In the genomic region with DNA sequence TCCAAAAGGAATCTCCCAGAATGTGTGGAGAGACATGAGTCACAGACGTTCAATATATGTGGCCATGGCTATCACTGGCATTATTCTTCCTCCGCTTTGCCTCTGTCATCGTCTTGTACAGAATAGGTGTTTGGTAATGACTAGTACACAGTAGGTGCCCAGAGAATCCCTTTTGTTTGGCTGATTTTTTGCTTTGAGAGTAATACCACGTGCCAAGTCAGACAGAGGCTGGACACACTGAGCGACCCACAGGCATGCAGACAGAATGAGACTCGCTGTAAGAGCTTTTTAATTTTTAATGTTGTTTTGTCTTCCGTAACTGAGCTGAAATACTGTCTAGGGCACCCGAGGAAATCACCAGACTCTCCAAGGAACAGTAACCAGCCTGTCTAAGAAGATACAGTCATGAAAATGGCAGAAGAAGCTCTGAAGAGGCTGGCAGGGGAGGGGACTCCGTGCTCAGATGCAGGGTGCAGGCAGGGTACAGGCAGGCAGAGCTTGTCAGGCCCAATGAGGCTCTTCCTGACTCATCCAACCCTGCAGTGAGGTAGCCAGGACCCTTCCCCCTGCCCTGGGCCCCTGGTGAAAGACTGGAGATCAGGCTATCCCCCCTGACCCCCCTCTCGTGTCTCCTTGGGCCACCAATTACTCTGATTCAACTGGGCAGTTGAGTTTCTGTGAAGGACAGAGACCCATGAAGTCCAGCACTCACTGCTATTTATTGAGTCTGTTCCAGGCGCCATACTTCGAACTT, we compare ENCODE assay signal across 19 cellular contexts.
DNase-seq lines count a peak whose midpoint lies in the region; ATAC-seq lines count a peak whose summit lies in the region.
"Had no signal": no experiment of that assay in that cellular context is flagged by ENCODE, and none has a peak within 500 bp of the region (broad histone marks: within the 10 kb centered on the region; RNA-seq: fewer than 3 reads in every experiment).

No MANE protein-coding gene starts in this region.

- no peaks in the 10 kb centered on the region for H3K27me3 ChIP-seq in CD4-positive, CD25-positive, alpha-beta regulatory T cell (ENCODE audit: control insufficient read depth, insufficient read depth, low read length)
- H3K27me3 ChIP-seq in neuronal stem cell (ENCODE audit: control insufficient read depth in 3 of 3, insufficient read depth in 3 of 3, low read depth in 1 of 3, low read length in 3 of 3), result peaks cover 0 to 3% (median 1%) of the 10 kb centered on the region in 3 experiments

- H2BK5ac ChIP-seq in neuronal stem cell (ENCODE audit: low read length), result no peak overlapping the region

- no peak overlapping the region for H2BK15ac ChIP-seq in neuronal stem cell (ENCODE audit: low read length)

- in situ Hi-C loops in SK-MEL-5 (cut with HindIII; ENCODE audit: low pct_unique_long_range_greater_than_20kb, low sequenced_read_pairs), result no loop called here

- H3K9me3 Mint-ChIP-seq in CD4-positive, CD25-positive, alpha-beta regulatory T cell, result no peaks in the 10 kb centered on the region

- no peak overlapping the region for H2BK120ac ChIP-seq in neuronal stem cell (ENCODE audit: low read depth, low read length)

- peaks cover 2% of the 10 kb centered on the region for H3K79me1 ChIP-seq in neuronal stem cell (ENCODE audit: low read depth, low read length)

- peak overlapping the region; percentile 75 for H2AFZ ChIP-seq in neuronal stem cell (ENCODE audit: low read length)

- H2AK5ac ChIP-seq in neuronal stem cell (ENCODE audit: low read depth, low read length), result no peak overlapping the region

- H3K23ac ChIP-seq in neuronal stem cell (ENCODE audit: low read depth, low read length, poor library complexity), result no peak overlapping the region

- no peak overlapping the region for H3K4ac ChIP-seq in neuronal stem cell (ENCODE audit: low read length)

- H3K14ac ChIP-seq in neuronal stem cell (ENCODE audit: low read length), result no peak overlapping the region

- peak overlapping the region in 2 of 3 donors; percentile 69 to 86 for H3K27ac Mint-ChIP-seq in CD4-positive, CD25-positive, alpha-beta regulatory T cell

- H3K27me3 Mint-ChIP-seq in CD4-positive, CD25-positive, alpha-beta regulatory T cell, result peaks cover 5% of the 10 kb centered on the region

- H4K91ac ChIP-seq in neuronal stem cell (ENCODE audit: low read depth, low read length, poor library complexity), result no peak overlapping the region

- no peak overlapping the region for H3K4me3 Mint-ChIP-seq in CD4-positive, CD25-positive, alpha-beta regulatory T cell

- no peak overlapping the region for H3K4me3 ChIP-seq in CD4-positive, CD25-positive, alpha-beta regulatory T cell (ENCODE audit: low read depth, low read length)
- no peak overlapping the region for H3K4me3 ChIP-seq in neuronal stem cell (ENCODE audit: low read length in 2 of 2)
- H3K4me3 ChIP-seq: A549, MG63 had no signal

- no peak for DNase-seq in CD4-positive, CD25-positive, alpha-beta regulatory T cell
- peak; percentile 26 for DNase-seq in SK-MEL-5 (ENCODE audit: low read depth, low spot score)
- peak; percentile 60 for DNase-seq in foreskin melanocyte
- DNase-seq in neuronal stem cell (ENCODE audit: low spot score), result no peak
- DNase-seq: AML-193, Calu3, KG1, MG63, NCI-H1105 treated with DMSO at 0.1 percent for 48 hours, NCI-H187 treated with DMSO at 0.1 percent for 48 hours, NCI-H446, NCI-H748 treated with DMSO at 0.1 percent for 48 hours, PC-3 had no signal

- no peak overlapping the region for H4K8ac ChIP-seq in neuronal stem cell (ENCODE audit: low read depth, low read length)

- H3K9ac ChIP-seq in neuronal stem cell (ENCODE audit: low read depth, low read length, poor library complexity), result no peak overlapping the region

- no peak overlapping the region for H3K4me2 ChIP-seq in neuronal stem cell (ENCODE audit: insufficient read depth, low read length, poor library complexity, severe bottlenecking)
- H3K4me2 ChIP-seq: A549 had no signal

- H3K27ac ChIP-seq in CD4-positive, CD25-positive, alpha-beta regulatory T cell (ENCODE audit: insufficient read depth, low read length, poor library complexity, severe bottlenecking), result no peak overlapping the region
- H3K27ac ChIP-seq in neuronal stem cell (replicated peaks; ENCODE audit: low read length), result no peak overlapping the region
- H3K27ac ChIP-seq: A549, HL-60 had no signal

- no CpG with 5 or more reads among the region's 12 CpGs for WGBS in neuronal stem cell (ENCODE audit: extremely low coverage in 2 of 2, insufficient read length in 2 of 2, insufficient replicate concordance in 1 of 2), 2 donors

- no peak overlapping the region for H2BK12ac ChIP-seq in neuronal stem cell (ENCODE audit: low read length)

- no peaks in the 10 kb centered on the region for H3K36me3 ChIP-seq in CD4-positive, CD25-positive, alpha-beta regulatory T cell (ENCODE audit: control insufficient read depth, insufficient read depth, low read length)
- H3K36me3 ChIP-seq in neuronal stem cell (replicated peaks in 1 of 2; ENCODE audit: control insufficient read depth in 2 of 2, insufficient read depth in 2 of 2, low read length in 2 of 2), result no peaks in the 10 kb centered on the region
- H3K36me3 ChIP-seq: MG63 had no signal

- no peak for ATAC-seq in CD4-positive, CD25-positive, alpha-beta regulatory T cell (ENCODE audit: low read depth in 2 of 2)
- ATAC-seq in HG02981 (IDR thresholded peaks at IDR 0.05; ENCODE audit: unreplicated experiment) (no peak), GM19455 (IDR thresholded peaks at IDR 0.05; ENCODE audit: unreplicated experiment) (no peak), GM18520 (IDR thresholded peaks at IDR 0.05; ENCODE audit: unreplicated experiment) (no peak)
- ATAC-seq: A549, HCT116, PC-3 had no signal

- H3K36me3 Mint-ChIP-seq in CD4-positive, CD25-positive, alpha-beta regulatory T cell, result no peaks in the 10 kb centered on the region

- peak overlapping the region; percentile 15 for H3K18ac ChIP-seq in neuronal stem cell (ENCODE audit: low read length)

- peaks cover 0 to 5% (median 2%) of the 10 kb centered on the region in 4 donors for H3K4me1 Mint-ChIP-seq in CD4-positive, CD25-positive, alpha-beta regulatory T cell

- peaks cover 7% of the 10 kb centered on the region for H3K4me1 ChIP-seq in CD4-positive, CD25-positive, alpha-beta regulatory T cell (ENCODE audit: control insufficient read depth, insufficient read depth, low read length, poor library complexity, severe bottlenecking)
- H3K4me1 ChIP-seq in neuronal stem cell (ENCODE audit: control insufficient read depth in 2 of 2, insufficient read depth in 1 of 2, low read depth in 1 of 2, low read length in 2 of 2), result peaks cover 8 to 14% of the 10 kb centered on the region in 2 donors

- H3K9me3 ChIP-seq in CD4-positive, CD25-positive, alpha-beta regulatory T cell (ENCODE audit: control insufficient read depth in 2 of 2, low read length in 2 of 2), result no peaks in the 10 kb centered on the region
- H3K9me3 ChIP-seq in neuronal stem cell (replicated peaks in 1 of 2; ENCODE audit: control insufficient read depth in 2 of 2, insufficient read depth in 1 of 2, low read depth in 1 of 2, low read length in 2 of 2), result peaks cover 0 to 2% of the 10 kb centered on the region in 2 donors
- H3K9me3 ChIP-seq: A549, MG63 had no signal

Comparison
In these comparisons a context has a peak if more than half of its experiments do, and no peak if none do; other contexts are left out.
1. DNase-seq: peak in SK-MEL-5 (single experiment) and foreskin melanocyte (single experiment); none in CD4-positive, CD25-positive, alpha-beta regulatory T cell (0 of 3) and neuronal stem cell (single experiment).